ENCODE assay signal across 2 cellular contexts in genomic region chr15:80916056-80916455, GRCh38.
TF ChIP-seq lines count a peak whose summit lies in the region.

No MANE protein-coding gene starts in this region.

TF ChIP-seq in GM23338, 12 proteins besides CTCF, POLR2A, EP300 and RAD21 (continued from another document):
- TF ChIP-seq REST (IDR thresholded peaks at IDR 0.05; ENCODE audit: unreplicated experiment) (no peak), ETS1 (IDR thresholded peaks at IDR 0.05) (no peak), NANOG (IDR thresholded peaks at IDR 0.05; ENCODE audit: borderline replicate concordance) (no peak), ZNF462 (CRISPR knock-in tag; IDR thresholded peaks at IDR 0.05) (no peak), ZNF331 (CRISPR knock-in tag; IDR thresholded peaks at IDR 0.05; ENCODE audit: low read depth) (no peak), EZH2 (IDR thresholded peaks at IDR 0.05; ENCODE audit: low read depth, unreplicated experiment) (no peak), EZH2phosphoT487 (IDR thresholded peaks at IDR 0.05; ENCODE audit: unreplicated experiment) (no peak)

TF ChIP-seq in K562, 482 proteins besides CTCF, POLR2A, EP300 and RAD21 (continued from another document):
- TF ChIP-seq FOXM1 (IDR thresholded peaks at IDR 0.05; ENCODE audit: low read depth) (no peak), FOXM1 (CRISPR knock-in tag; IDR thresholded peaks at IDR 0.05; ENCODE audit: low read depth) (no peak), RNF219 (CRISPR knock-in tag; IDR thresholded peaks at IDR 0.05) (no peak), LARP7 (IDR thresholded peaks at IDR 0.05) (no peak)
